In the genomic region with DNA sequence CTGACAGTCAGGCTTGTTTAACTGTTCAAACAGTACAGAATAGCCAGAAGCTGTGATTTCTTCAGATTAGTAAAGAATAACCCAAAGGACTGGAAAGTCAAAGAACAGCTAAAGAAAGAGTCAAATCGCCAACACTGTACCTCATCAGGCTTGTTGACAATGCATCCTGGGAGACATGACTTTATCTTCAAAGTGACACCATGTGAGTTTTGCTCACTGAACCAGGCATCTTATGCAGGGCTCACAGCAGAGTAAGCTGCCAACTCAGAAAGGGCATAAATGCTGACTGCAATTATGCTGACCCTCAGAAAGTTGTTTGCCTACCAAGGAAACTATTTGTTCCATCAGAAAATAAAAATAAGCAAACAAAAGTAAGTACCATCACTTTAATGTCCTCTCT, we compare ENCODE assay signal across 25 cellular contexts.
"Had no signal": no experiment of that assay in that cellular context is flagged by ENCODE, and none has a peak within 500 bp of the region (broad histone marks: within the 10 kb centered on the region; RNA-seq: fewer than 3 reads in every experiment).

No MANE protein-coding gene starts in this region.

- H3K27me3 Mint-ChIP-seq: central memory CD8-positive, alpha-beta T cell; dendritic cell treated with granulocyte-macrophage colony-stimulating factor and Interleukin-4, amounts not matched to agents 40 ng/mL and 50 ng/mL, for 4 days; memory B cell; stimulated activated memory B cell treated with anti-CD40 and anti-IgM and Interleukin-4, amounts not matched to agents 10 μg/mL and 1 μg/mL and 100 μg/mL, for 72 hours had no signal

- H3K4me3 ChIP-seq: colonic mucosa, left lung, lower lobe of right lung, ovary, psoas muscle, skin epidermis, spleen, testis, tibial artery, upper lobe of left lung had no signal

- H3K27me3 ChIP-seq: colonic mucosa, left lung, ovary, spleen, testis, tibial artery, upper lobe of left lung had no signal

- H3K4me3 Mint-ChIP-seq: central memory CD8-positive, alpha-beta T cell; dendritic cell treated with granulocyte-macrophage colony-stimulating factor and Interleukin-4, amounts not matched to agents 40 ng/mL and 50 ng/mL, for 4 days; memory B cell; natural killer cell; stimulated activated memory B cell treated with anti-CD40 and anti-IgM and Interleukin-4, amounts not matched to agents 10 μg/mL and 1 μg/mL and 100 μg/mL, for 72 hours had no signal

- H3K9me3 ChIP-seq: colonic mucosa, ovary, psoas muscle, testis, tibial artery had no signal

- ATAC-seq: left lung; lower lobe of right lung; natural killer cell; psoas muscle; stimulated activated memory B cell treated with anti-CD40 and anti-IgM and Interleukin-4, amounts not matched to agents 10 μg/mL and 1 μg/mL and 100 μg/mL, for 72 hours; stimulated activated naive CD8-positive, alpha-beta T cell treated with anti-CD3 and anti-CD28 coated beads, Interleukin-15, Interleukin-2, amounts not matched to agents 100 U/mL and 50 U/mL, for 24 hours had no signal

- H3K36me3 ChIP-seq: colonic mucosa, left lung, lower lobe of right lung, ovary, spleen, tibial artery, upper lobe of left lung had no signal

- H3K27ac Mint-ChIP-seq: dendritic cell treated with granulocyte-macrophage colony-stimulating factor and Interleukin-4, amounts not matched to agents 40 ng/mL and 50 ng/mL, for 4 days; memory B cell; natural killer cell; stimulated activated memory B cell treated with anti-CD40 and anti-IgM and Interleukin-4, amounts not matched to agents 10 μg/mL and 1 μg/mL and 100 μg/mL, for 72 hours had no signal

- H3K4me1 Mint-ChIP-seq: central memory CD8-positive, alpha-beta T cell; memory B cell; natural killer cell; stimulated activated memory B cell treated with anti-CD40 and anti-IgM and Interleukin-4, amounts not matched to agents 10 μg/mL and 1 μg/mL and 100 μg/mL, for 72 hours had no signal

- H3K27ac ChIP-seq: colonic mucosa, left lung, lower lobe of right lung, ovary, psoas muscle, skin epidermis, spleen, testis, tibial artery, upper lobe of left lung had no signal

- H3K4me1 ChIP-seq: colonic mucosa, left lung, lower lobe of right lung, psoas muscle, spleen, testis, tibial artery, upper lobe of left lung had no signal

- H3K36me3 Mint-ChIP-seq: memory B cell; natural killer cell; stimulated activated memory B cell treated with anti-CD40 and anti-IgM and Interleukin-4, amounts not matched to agents 10 μg/mL and 1 μg/mL and 100 μg/mL, for 72 hours had no signal

- DNase-seq: colonic mucosa; effector CD8-positive, alpha-beta T cell; erythroblast; kidney; left cardiac atrium; left lung; lower lobe of right lung; natural killer cell; occipital lobe; ovary; posterior cingulate gyrus; psoas muscle; retina; spleen; stimulated activated CD4-positive, alpha-beta T cell treated with anti-CD3 and anti-CD28 coated beads, Interleukin-4, amount 100 ng/mL, for 4 hours; stimulated activated naive CD8-positive, alpha-beta T cell treated with anti-CD3 and anti-CD28 coated beads, Interleukin-15, Interleukin-2, amounts not matched to agents 100 U/mL and 50 U/mL, for 24 hours; substantia nigra; testis; tibial artery; upper lobe of left lung had no signal
